In genomic region chr2:16773080-16773713, GRCh38 we compare ENCODE assay signal across 8 cellular contexts.
DNase-seq lines count a peak whose midpoint lies in the region; ATAC-seq and TF ChIP-seq lines count a peak whose summit lies in the region.

No MANE protein-coding gene starts in this region.

- POLR2A ChIA-PET in A673 (lab: Charles Lee; ENCODE audit: low non-redundant PET) = interaction anchor here (0.7 kb wide), 3 partner anchors 12 to 831 kb away, joined by 3 to 8 read pairs (median 4); no protein-coding TSS in a partner anchor
- POLR2A ChIA-PET in CD8-positive, alpha-beta T cell (lab: Charles Lee) = no interaction called here

- H4K20me1 ChIP-seq in SU-DHL-6 (ENCODE audit: low read depth, low read length) (no peaks in the 10 kb centered on the region), osteoblast (ENCODE audit: insufficient read depth, low read length) (no peaks in the 10 kb centered on the region)

- CTCF ChIA-PET in A673 (lab: Charles Lee) = no interaction called here
- CTCF ChIA-PET in CD8-positive, alpha-beta T cell (lab: Charles Lee) = interaction anchor here (0.6 to 1.1 kb wide), 2 partner anchors 15 to 1139 kb away, joined by 3 read pairs; no protein-coding TSS in a partner anchor

- H3K27me3 ChIP-seq in A673 (replicated peaks; ENCODE audit: insufficient read depth, low read depth, low read length, poor library complexity) (no peaks in the 10 kb centered on the region), SU-DHL-6 (ENCODE audit: low read length) (no peaks in the 10 kb centered on the region), osteoblast (ENCODE audit: insufficient read depth, low read length) (no peaks in the 10 kb centered on the region)
- H3K27me3 ChIP-seq in CD8-positive, alpha-beta T cell (ENCODE audit: insufficient read depth, low read length) = no peaks in the 10 kb centered on the region

- H3K4me3 ChIP-seq in A673 (ENCODE audit: low read depth, low read length, poor library complexity, severe bottlenecking) (no peak overlapping the region), SU-DHL-6 (ENCODE audit: insufficient read depth, low read length, poor library complexity, severe bottlenecking) (no peak overlapping the region), osteoblast (ENCODE audit: insufficient read depth, low read length) (no peak overlapping the region)
- H3K4me3 ChIP-seq in CD8-positive, alpha-beta T cell (ENCODE audit: low read depth, low read length) = no peak overlapping the region

- TF ChIP-seq CTCF in A673 (conservative IDR thresholded peaks at IDR 0.05; ENCODE audit: low read depth, low read length) = peak; percentile 85
- peak; percentile 52 for TF ChIP-seq CTCF in GM12872 (IDR thresholded peaks at IDR 0.05; ENCODE audit: insufficient read depth, low read depth, low read length)
- TF ChIP-seq CTCF in HFFc6 (IDR thresholded peaks at IDR 0.05) = peak; percentile 43; the same call in 1 of the 2 replicates
- TF ChIP-seq CTCF in SU-DHL-6 (IDR thresholded peaks at IDR 0.05; ENCODE audit: insufficient read depth, low read length, poor library complexity, severe bottlenecking) = peak; percentile 14
- peak; percentile 62 for TF ChIP-seq CTCF in osteoblast (IDR thresholded peaks at IDR 0.05; ENCODE audit: extremely low read depth, low read depth, low read length)
- no peak for TF ChIP-seq CTCF in CD8-positive, alpha-beta T cell (IDR thresholded peaks at IDR 0.05)

- H3K9me3 ChIP-seq in A673 (ENCODE audit: low read depth, low read length, poor library complexity, severe bottlenecking) (no peaks in the 10 kb centered on the region), SU-DHL-6 (ENCODE audit: insufficient read depth, low read length) (no peaks in the 10 kb centered on the region), osteoblast (ENCODE audit: low read depth, low read length) (no peaks in the 10 kb centered on the region)
- no peaks in the 10 kb centered on the region for H3K9me3 ChIP-seq in CD8-positive, alpha-beta T cell (ENCODE audit: low read length)

- H3K9me2 ChIP-seq in SU-DHL-6 (replicated peaks; ENCODE audit: insufficient read depth, low read length) = no peaks in the 10 kb centered on the region

- no peak overlapping the region for H3K27ac ChIP-seq in A673 (ENCODE audit: low read depth, low read length, poor library complexity, severe bottlenecking)
- H3K27ac ChIP-seq in SU-DHL-6 (ENCODE audit: low read depth, low read length) = no peak overlapping the region
- H3K27ac ChIP-seq in osteoblast (ENCODE audit: low read depth, low read length) = no peak overlapping the region
- H3K27ac ChIP-seq in CD8-positive, alpha-beta T cell (ENCODE audit: low read depth, low read length) = no peak overlapping the region

- H2AFZ ChIP-seq in SU-DHL-6 (ENCODE audit: low read depth, low read length, severe bottlenecking) = no peak overlapping the region
- no peak overlapping the region for H2AFZ ChIP-seq in osteoblast (ENCODE audit: low read length)

- H3K27ac Mint-ChIP-seq in HFFc6 = no peak overlapping the region
- no peak overlapping the region for H3K27ac Mint-ChIP-seq in CD8-positive, alpha-beta T cell

- H3K36me3 ChIP-seq in A673 (ENCODE audit: insufficient read depth, low read length, poor library complexity, severe bottlenecking) (no peaks in the 10 kb centered on the region), SU-DHL-6 (ENCODE audit: low read length) (no peaks in the 10 kb centered on the region), osteoblast (ENCODE audit: insufficient read depth, low read length) (no peaks in the 10 kb centered on the region)
- H3K36me3 ChIP-seq in CD8-positive, alpha-beta T cell (ENCODE audit: insufficient read depth, low read length) = no peaks in the 10 kb centered on the region

- BruUV-seq in A673 (replicated peaks; lab: Mats Ljungman, UMichigan) = no TSS peak

- H3K9ac ChIP-seq in SU-DHL-6 (ENCODE audit: low read length) = no peak overlapping the region

- intact Hi-C loops in A673 (cut with micrococcal nuclease; ENCODE audit: unreplicated experiment) = loop anchor here (1.0 to 10.0 kb wide), 6 partner anchors 127 to 899 kb away; no protein-coding TSS in a partner anchor
- intact Hi-C loops in CD8-positive, alpha-beta T cell (cut with DNase I, micrococcal nuclease) = no loop called here

- H3K4me1 ChIP-seq in A673 (ENCODE audit: insufficient read depth, low read length, poor library complexity, severe bottlenecking) = peaks cover 5% of the 10 kb centered on the region
- H3K4me1 ChIP-seq in osteoblast (ENCODE audit: insufficient read depth, low read length) = no peaks in the 10 kb centered on the region
- H3K4me1 ChIP-seq in CD8-positive, alpha-beta T cell (ENCODE audit: insufficient read depth, low read length) = no peaks in the 10 kb centered on the region

- H3K27me3 Mint-ChIP-seq in HFFc6 (ENCODE audit: insufficient read depth) = no peaks in the 10 kb centered on the region
- H3K27me3 Mint-ChIP-seq in CD8-positive, alpha-beta T cell (ENCODE audit: low read depth) = peaks cover 11% of the 10 kb centered on the region

- H3K79me2 ChIP-seq in SU-DHL-6 (ENCODE audit: insufficient read depth, low read length) = no peaks in the 10 kb centered on the region
- no peaks in the 10 kb centered on the region for H3K79me2 ChIP-seq in osteoblast (ENCODE audit: insufficient read depth, low read length)

- H3K4me2 ChIP-seq in SU-DHL-6 (ENCODE audit: low read depth, low read length, poor library complexity, severe bottlenecking) = no peak overlapping the region
- H3K4me2 ChIP-seq in osteoblast (ENCODE audit: insufficient read depth, low read length) = no peak overlapping the region

- H3K9me3 Mint-ChIP-seq in HFFc6 = peaks cover 57% of the 10 kb centered on the region
- no peaks in the 10 kb centered on the region for H3K9me3 Mint-ChIP-seq in CD8-positive, alpha-beta T cell

- ATAC-seq in CD8-positive, alpha-beta T cell = no peak

- no peaks in the 10 kb centered on the region for H3K4me1 Mint-ChIP-seq in HFFc6 (ENCODE audit: low read depth)
- no peaks in the 10 kb centered on the region for H3K4me1 Mint-ChIP-seq in CD8-positive, alpha-beta T cell (ENCODE audit: low read depth)

- DNase-seq in A673 (ENCODE audit: low spot score) (peak; percentile 77), HFFc6 (no peak), NAMALWA (ENCODE audit: low spot score) (peak; percentile 73), foreskin melanocyte (peak; percentile 25), osteoblast (ENCODE audit: insufficient read length, low spot score, missing footprints) (peak; percentile 34)
- no peak for DNase-seq in CD8-positive, alpha-beta T cell

- no peaks in the 10 kb centered on the region for H3F3A ChIP-seq in SU-DHL-6 (ENCODE audit: insufficient read depth)

- H3K4me3 Mint-ChIP-seq in HFFc6 = no peak overlapping the region
- H3K4me3 Mint-ChIP-seq in CD8-positive, alpha-beta T cell = no peak overlapping the region

- no peaks in the 10 kb centered on the region for H3K36me3 Mint-ChIP-seq in HFFc6 (ENCODE audit: low read depth)
- H3K36me3 Mint-ChIP-seq in CD8-positive, alpha-beta T cell = no peaks in the 10 kb centered on the region

Comparison
In these comparisons a context has a peak if more than half of its experiments do, and no peak if none do; other contexts are left out.
1. DNase-seq: peak in A673 (single experiment), NAMALWA (single experiment), foreskin melanocyte (single experiment) and osteoblast (single experiment); none in HFFc6 (single experiment) and CD8-positive, alpha-beta T cell (0 of 7).